ENCODE assay signal across 8 cellular contexts in the genomic region with DNA sequence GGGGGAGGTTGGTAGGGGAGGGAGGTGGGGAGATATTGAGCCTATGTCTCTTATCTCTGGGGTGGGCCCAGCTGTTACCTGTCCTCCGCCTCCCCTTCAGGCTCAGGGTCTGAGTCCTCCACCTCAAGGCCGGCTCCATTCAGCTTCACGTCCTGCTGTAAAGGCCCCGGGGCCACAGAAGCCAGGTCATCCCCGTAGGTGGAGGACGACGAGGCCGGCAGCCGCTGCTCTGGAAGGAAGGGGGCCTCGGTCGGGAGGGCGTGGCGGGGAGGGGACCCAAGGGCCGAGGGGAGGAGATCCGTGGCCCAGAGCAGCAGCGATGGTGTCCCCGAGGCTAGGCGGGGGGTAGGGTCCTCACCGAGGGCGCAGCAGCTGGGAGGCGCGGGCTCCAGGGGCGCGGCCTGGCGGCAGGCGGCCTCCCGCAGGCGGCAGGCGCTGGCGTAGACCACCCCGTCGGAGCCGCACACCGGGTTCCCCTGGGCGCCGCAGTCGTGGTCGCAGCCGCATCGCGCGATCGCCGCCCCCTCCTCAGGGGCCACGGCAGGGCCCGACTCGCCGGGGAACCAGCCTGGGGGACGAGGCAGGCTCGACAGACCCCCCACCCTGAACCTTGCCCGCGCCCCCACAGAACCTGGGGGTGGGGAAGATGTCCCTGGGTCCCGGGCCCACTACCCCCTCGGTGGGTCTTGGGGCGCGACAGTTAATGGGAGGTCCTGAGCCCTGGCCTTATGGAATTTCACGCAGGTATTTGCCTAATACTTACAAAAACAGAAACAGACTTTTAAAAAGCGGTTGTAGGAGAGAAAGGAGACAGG. TPM values are rescaled to one million over a fixed set of nuclear protein-coding genes. Genes with fewer than 3 reads are reported as not detected.
DNase-seq lines count a peak whose midpoint lies in the region; ATAC-seq and TF ChIP-seq lines count a peak whose summit lies in the region.

No MANE protein-coding gene starts in this region.

- H3K4me3 ChIP-seq in DOHH2 (ENCODE audit: low read length) (peak overlapping the region; percentile 65), mesendoderm (ENCODE audit: low read length) (peak overlapping the region; percentile 7)

- no peaks in the 10 kb centered on the region for H4K20me1 ChIP-seq in DOHH2 (ENCODE audit: control insufficient read depth, insufficient read depth, low read depth, low read length)

- WGBS in mesendoderm (ENCODE audit: extremely low coverage, insufficient coverage, low lambda C conversion rate) = no CpG with 5 or more reads among the region's 58 CpGs

- no peak overlapping the region for H2BK120ac ChIP-seq in mesendoderm (ENCODE audit: low read depth, low read length)

- H3K56ac ChIP-seq in mesendoderm (ENCODE audit: low read length) = peak overlapping the region; percentile 86

- no peak overlapping the region for H3K18ac ChIP-seq in mesendoderm (ENCODE audit: low read length)

- no peaks in the 10 kb centered on the region for H3K9me3 ChIP-seq in DOHH2 (ENCODE audit: control insufficient read depth, insufficient read depth, low read length)

- H3K4me1 Mint-ChIP-seq in brain = peaks cover 18% of the 10 kb centered on the region

- no peak overlapping the region for H4K8ac ChIP-seq in mesendoderm (ENCODE audit: low read depth, low read length)

- peaks cover 22% of the 10 kb centered on the region for H3K36me3 ChIP-seq in DOHH2 (ENCODE audit: control insufficient read depth, low read length)
- H3K36me3 ChIP-seq in mesendoderm (ENCODE audit: control insufficient read depth, insufficient read depth, low read length) = no peaks in the 10 kb centered on the region

- ATAC-seq in HG03045 (IDR thresholded peaks at IDR 0.05; ENCODE audit: unreplicated experiment) (peak; percentile 11), HG02610 (IDR thresholded peaks at IDR 0.05; ENCODE audit: unreplicated experiment) (no peak), GM18517 (IDR thresholded peaks at IDR 0.05; ENCODE audit: unreplicated experiment) (no peak)

- H3K27me3 Mint-ChIP-seq in brain = peaks cover 31% of the 10 kb centered on the region

- peak overlapping the region; percentile 79 to 85 (median 84) for H3K4me3 Mint-ChIP-seq in brain

- peak; percentile 66 for DNase-seq in mesendoderm
- no peak for DNase-seq in GM10266 (ENCODE audit: extremely low spot score)
- no peak for DNase-seq in activated CD4-positive, alpha-beta T cell treated with anti-CD3 and anti-CD28 coated beads for 48 hours

- H3K27me3 ChIP-seq in DOHH2 (ENCODE audit: control insufficient read depth, low read length) = no peaks in the 10 kb centered on the region
- H3K27me3 ChIP-seq in mesendoderm (ENCODE audit: insufficient read depth, low read length, poor library complexity) = no peaks in the 10 kb centered on the region

- H3K4me2 ChIP-seq in DOHH2 (ENCODE audit: low read length) = peak overlapping the region; percentile 60
- H3K4me2 ChIP-seq in mesendoderm (ENCODE audit: low read length) = peak overlapping the region; percentile 82

- H3K27ac ChIP-seq in DOHH2 (ENCODE audit: low read depth, low read length) (no peak overlapping the region), mesendoderm (ENCODE audit: low read depth, low read length) (no peak overlapping the region)

- peak overlapping the region; percentile 62 for H3K9ac ChIP-seq in mesendoderm (ENCODE audit: low read length)

- no peak overlapping the region for H2BK15ac ChIP-seq in mesendoderm (replicated peaks; ENCODE audit: low read depth)

- H3K4ac ChIP-seq in mesendoderm (ENCODE audit: low read depth, low read length) = no peak overlapping the region

- peaks cover 0 to 7% (median 4%) of the 10 kb centered on the region in 5 experiments for H3K9me3 Mint-ChIP-seq in brain

- TF ChIP-seq CTCF in DOHH2 (IDR thresholded peaks at IDR 0.05; ENCODE audit: low read depth, low read length, poor library complexity, severe bottlenecking) (no peak), brain (conservative IDR thresholded peaks at IDR 0.05) (no peak), GM10266 (IDR thresholded peaks at IDR 0.05; ENCODE audit: control insufficient read depth, insufficient read depth, low read depth, missing control alignments) (no peak)

- no peak overlapping the region for H4K5ac ChIP-seq in mesendoderm (ENCODE audit: low read length)

- H3K27ac Mint-ChIP-seq in brain = no peak overlapping the region

- H3K9me2 ChIP-seq in DOHH2 (replicated peaks; ENCODE audit: control insufficient read depth, low read length) = no peaks in the 10 kb centered on the region

- H3K79me2 ChIP-seq in DOHH2 (ENCODE audit: control insufficient read depth, low read length) (peaks cover 18% of the 10 kb centered on the region), mesendoderm (ENCODE audit: control insufficient read depth, insufficient read depth, low read length) (no peaks in the 10 kb centered on the region)

- H2BK5ac ChIP-seq in mesendoderm (ENCODE audit: low read length) = no peak overlapping the region

- no peak overlapping the region for H3K23ac ChIP-seq in mesendoderm (ENCODE audit: low read length)

- no peaks in the 10 kb centered on the region for H3K36me3 Mint-ChIP-seq in brain

- no peak overlapping the region for H2AK5ac ChIP-seq in mesendoderm (ENCODE audit: low read length)

- H3K79me1 ChIP-seq in mesendoderm (ENCODE audit: low read length) = no peaks in the 10 kb centered on the region

- H3F3A ChIP-seq in DOHH2 (ENCODE audit: control insufficient read depth, insufficient read depth) = peaks cover 34% of the 10 kb centered on the region

- H3K4me1 ChIP-seq in DOHH2 (ENCODE audit: control insufficient read depth, low read length) = peaks cover 83% of the 10 kb centered on the region
- H3K4me1 ChIP-seq in mesendoderm (ENCODE audit: control insufficient read depth, low read depth, low read length) = no peaks in the 10 kb centered on the region

RNA-seq across cellular contexts. Expression of gene F2RL3, which starts 7.5 kb away (rescaled TPM):
- polyA plus RNA-seq in brain (ENCODE audit: insufficient read depth, low read depth, low replicate concordance) = 0.12 TPM
- polyA plus RNA-seq in mesendoderm (2013, experiment 1 of 2) = not detected
- polyA plus RNA-seq in mesendoderm (2013, experiment 2 of 2) = not detected
